ENCODE assay signal across 1 cellular context in the genomic region with DNA sequence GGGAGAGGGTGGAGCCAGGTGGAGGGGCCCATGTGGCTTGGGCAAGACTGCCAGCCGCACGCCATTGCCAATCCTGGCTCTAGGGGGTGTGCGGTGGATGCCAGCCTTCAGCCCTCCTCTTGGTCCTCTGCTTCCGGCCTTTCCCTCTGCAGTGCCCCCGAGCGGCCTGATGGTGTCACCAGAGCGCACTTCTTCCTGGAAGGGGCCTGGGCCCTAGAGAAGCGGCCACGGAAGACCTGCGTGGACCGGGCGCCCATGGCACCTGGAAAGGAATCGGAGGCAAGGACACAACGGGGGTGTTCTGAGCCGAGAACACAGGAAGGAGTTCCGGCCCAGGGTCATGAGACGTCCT.
TF ChIP-seq lines count a peak whose summit lies in the region.

No MANE protein-coding gene starts in this region.

TF ChIP-seq in HCT116, 20 proteins besides CTCF, POLR2A, EP300 and RAD21 (continued from another document):
- TF ChIP-seq, protein P1, sequence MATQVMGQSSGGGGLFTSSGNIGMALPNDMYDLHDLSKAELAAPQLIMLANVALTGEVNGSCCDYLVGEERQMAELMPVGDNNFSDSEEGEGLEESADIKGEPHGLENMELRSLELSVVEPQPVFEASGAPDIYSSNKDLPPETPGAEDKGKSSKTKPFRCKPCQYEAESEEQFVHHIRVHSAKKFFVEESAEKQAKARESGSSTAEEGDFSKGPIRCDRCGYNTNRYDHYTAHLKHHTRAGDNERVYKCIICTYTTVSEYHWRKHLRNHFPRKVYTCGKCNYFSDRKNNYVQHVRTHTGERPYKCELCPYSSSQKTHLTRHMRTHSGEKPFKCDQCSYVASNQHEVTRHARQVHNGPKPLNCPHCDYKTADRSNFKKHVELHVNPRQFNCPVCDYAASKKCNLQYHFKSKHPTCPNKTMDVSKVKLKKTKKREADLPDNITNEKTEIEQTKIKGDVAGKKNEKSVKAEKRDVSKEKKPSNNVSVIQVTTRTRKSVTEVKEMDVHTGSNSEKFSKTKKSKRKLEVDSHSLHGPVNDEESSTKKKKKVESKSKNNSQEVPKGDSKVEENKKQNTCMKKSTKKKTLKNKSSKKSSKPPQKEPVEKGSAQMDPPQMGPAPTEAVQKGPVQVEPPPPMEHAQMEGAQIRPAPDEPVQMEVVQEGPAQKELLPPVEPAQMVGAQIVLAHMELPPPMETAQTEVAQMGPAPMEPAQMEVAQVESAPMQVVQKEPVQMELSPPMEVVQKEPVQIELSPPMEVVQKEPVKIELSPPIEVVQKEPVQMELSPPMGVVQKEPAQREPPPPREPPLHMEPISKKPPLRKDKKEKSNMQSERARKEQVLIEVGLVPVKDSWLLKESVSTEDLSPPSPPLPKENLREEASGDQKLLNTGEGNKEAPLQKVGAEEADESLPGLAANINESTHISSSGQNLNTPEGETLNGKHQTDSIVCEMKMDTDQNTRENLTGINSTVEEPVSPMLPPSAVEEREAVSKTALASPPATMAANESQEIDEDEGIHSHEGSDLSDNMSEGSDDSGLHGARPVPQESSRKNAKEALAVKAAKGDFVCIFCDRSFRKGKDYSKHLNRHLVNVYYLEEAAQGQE (IDR thresholded peaks at IDR 0.05; ENCODE audit: low read depth), result no peak
- TF ChIP-seq, protein P2, sequence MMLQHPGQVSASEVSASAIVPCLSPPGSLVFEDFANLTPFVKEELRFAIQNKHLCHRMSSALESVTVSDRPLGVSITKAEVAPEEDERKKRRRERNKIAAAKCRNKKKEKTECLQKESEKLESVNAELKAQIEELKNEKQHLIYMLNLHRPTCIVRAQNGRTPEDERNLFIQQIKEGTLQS (IDR thresholded peaks at IDR 0.05), result no peak
- TF ChIP-seq ZNF274 (IDR thresholded peaks at IDR 0.05; ENCODE audit: low read depth, low read length) (no peak), SP1 (IDR thresholded peaks at IDR 0.05; ENCODE audit: low read depth) (no peak), EZH2phosphoT487 (IDR thresholded peaks at IDR 0.05; ENCODE audit: borderline replicate concordance) (no peak), POLR2AphosphoS5 (IDR thresholded peaks at IDR 0.05; ENCODE audit: low read depth, low read length) (peak; percentile 37; the same call in 1 of the 2 replicates)
TF ChIP-seq in HCT116: peak in this region for 4.
